Comparison of ENCODE assay signal across 8 cellular contexts in the genomic region with DNA sequence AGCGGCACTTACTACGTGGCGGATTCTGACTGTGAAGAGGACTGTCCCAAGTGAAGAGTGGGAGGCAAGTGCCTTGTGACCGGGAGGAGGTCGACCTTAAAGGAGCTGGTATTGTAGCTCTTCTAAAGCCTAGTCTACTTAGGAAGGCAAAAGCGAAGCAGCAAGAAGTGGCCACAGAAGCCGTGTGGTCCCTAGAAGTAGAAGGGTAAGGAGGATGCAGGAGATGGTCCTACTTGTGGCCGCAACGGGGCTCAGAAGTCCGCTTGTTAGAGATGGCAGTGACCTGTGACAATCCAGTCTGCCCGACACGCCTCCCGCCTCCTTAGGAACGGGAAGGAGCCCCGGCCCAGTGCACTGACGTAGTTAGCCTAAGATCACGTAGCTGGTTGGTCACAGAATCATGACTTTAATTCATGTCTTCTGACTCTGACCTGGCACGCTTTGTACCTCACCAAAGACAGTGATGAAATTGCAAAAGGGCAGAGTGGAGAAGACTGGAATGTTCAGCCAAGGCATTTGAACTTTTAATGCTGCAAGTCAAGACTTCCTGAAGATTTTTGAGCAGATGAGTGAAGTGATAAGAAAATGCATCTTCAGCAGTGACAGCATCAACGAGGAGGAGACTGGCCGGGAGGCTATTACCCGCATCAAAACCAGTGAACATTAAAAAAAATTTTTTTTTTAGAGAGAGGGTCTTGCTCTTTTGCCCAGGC. TPM values are rescaled to one million over a fixed set of nuclear protein-coding genes. Genes with fewer than 3 reads are reported as not detected.
DNase-seq lines count a peak whose midpoint lies in the region; TF ChIP-seq lines count a peak whose summit lies in the region.

No MANE protein-coding gene starts in this region.

- no peak overlapping the region for H2BK15ac ChIP-seq in H9 (ENCODE audit: low read depth, low read length)

- peaks cover 45 to 46% of the 10 kb centered on the region in 2 experiments for H3K4me1 Mint-ChIP-seq in H9

- in situ Hi-C loops in astrocyte of the cerebellum (cut with HindIII; ENCODE audit: low sequenced_read_pairs), result no loop called here

- H2AFZ ChIP-seq in H9 (ENCODE audit: low read length), result peak overlapping the region; percentile 5

- peak overlapping the region; percentile 97 for H3K14ac ChIP-seq in H9 (ENCODE audit: insufficient read depth, low read length)

- H3K23ac ChIP-seq in H9 (ENCODE audit: insufficient read length, low read depth, low read length), result no peak overlapping the region

- H3K9me3 ChIP-seq in H9 (ENCODE audit: control insufficient read depth, low read depth, low read length) (no peaks in the 10 kb centered on the region), MG63 (no peaks in the 10 kb centered on the region), iPS-15b (ENCODE audit: control insufficient read depth, insufficient read depth, low read length) (no peaks in the 10 kb centered on the region)

- TF ChIP-seq CTCF in GM10266 (IDR thresholded peaks at IDR 0.05; ENCODE audit: control insufficient read depth, insufficient read depth, low read depth, missing control alignments) (no peak), H9 (conservative IDR thresholded peaks at IDR 0.05) (no peak), astrocyte of the cerebellum (IDR thresholded peaks at IDR 0.05; ENCODE audit: low read depth, low read length, missing control alignments) (no peak)

- H3K18ac ChIP-seq in H9 (ENCODE audit: insufficient read length, low read depth, low read length), result peak overlapping the region; percentile 94

- H3K4ac ChIP-seq in H9 (ENCODE audit: low read depth, low read length), result no peak overlapping the region

- peak; percentile 81 for DNase-seq in GM10266 (ENCODE audit: extremely low spot score)
- peak; percentile 92 for DNase-seq in H9
- peak; percentile 91 for DNase-seq in MG63
- DNase-seq in T-helper 9 cell, result peak; percentile 68
- DNase-seq in astrocyte of the cerebellum (ENCODE audit: low read depth), result peak; percentile 74
- DNase-seq in smooth muscle cell of the brain vasculature (ENCODE audit: low read depth, low spot score), result peak; percentile 75
- DNase-seq in cerebellar cortex (ENCODE audit: low spot score), result no peak

- H3K9ac ChIP-seq in H9 (ENCODE audit: extremely low read depth, insufficient read length, low read length), result peak overlapping the region; percentile 94
- H3K9ac ChIP-seq in iPS-15b (ENCODE audit: low read depth, low read length), result peak overlapping the region; percentile 97

- H3K27ac ChIP-seq in H9 (ENCODE audit: insufficient read length, low read depth, low read length), result peak overlapping the region; percentile 98

- no peak overlapping the region for H4K91ac ChIP-seq in H9 (ENCODE audit: insufficient read length, low read depth, low read length)

- WGBS in H9 (ENCODE audit: extremely low coverage, insufficient read length, low lambda C conversion rate), result no CpG with 5 or more reads among the region's 21 CpGs

- H3K56ac ChIP-seq in H9 (ENCODE audit: insufficient read length, low read depth, low read length), result peak overlapping the region; percentile 52

- H3K23me2 ChIP-seq in H9 (ENCODE audit: insufficient read length, low read depth, low read length, poor library complexity, severe bottlenecking), result peaks cover 8% of the 10 kb centered on the region

- no peak overlapping the region for H3K27ac Mint-ChIP-seq in H9

- H3K4me1 ChIP-seq in H9 (ENCODE audit: insufficient read depth, low read length) (peaks cover 21% of the 10 kb centered on the region), iPS-15b (ENCODE audit: control insufficient read depth, insufficient read depth, low read length) (peaks cover 43% of the 10 kb centered on the region)

- no peak overlapping the region for H3K4me3 Mint-ChIP-seq in H9

- H2AK5ac ChIP-seq in H9 (ENCODE audit: insufficient read length, low read length), result no peak overlapping the region

- H3K27me3 ChIP-seq in H9 (ENCODE audit: insufficient read depth, low read length) (no peaks in the 10 kb centered on the region), MG63 (no peaks in the 10 kb centered on the region), iPS-15b (ENCODE audit: control insufficient read depth, insufficient read depth, low read length) (no peaks in the 10 kb centered on the region)

- H3K27me3 Mint-ChIP-seq in H9 (ENCODE audit: low read depth), result no peaks in the 10 kb centered on the region

- H3K36me3 Mint-ChIP-seq in H9 (ENCODE audit: insufficient read depth in 1 of 3, low read depth in 3 of 3), result no peaks in the 10 kb centered on the region

- peak overlapping the region; percentile 59 for H2BK5ac ChIP-seq in H9 (ENCODE audit: insufficient read length, low read length)

- no peak overlapping the region for H2BK20ac ChIP-seq in H9 (ENCODE audit: low read depth, low read length, poor library complexity, severe bottlenecking)

- no peaks in the 10 kb centered on the region for H3K9me3 Mint-ChIP-seq in H9

- no peaks in the 10 kb centered on the region for H4K20me1 ChIP-seq in H9 (ENCODE audit: control insufficient read depth, insufficient read depth, insufficient read length)

- peak overlapping the region; percentile 77 for H3T11ph ChIP-seq in H9 (ENCODE audit: low read length)

- peaks cover 6% of the 10 kb centered on the region; the same call in 1 of the 2 replicates for H3K79me2 ChIP-seq in H9 (ENCODE audit: insufficient read depth, low read length)

- H3K4me2 ChIP-seq in H9 (ENCODE audit: insufficient read depth, insufficient read length, low read length), result peak overlapping the region; percentile 87

- H2BK120ac ChIP-seq in H9 (ENCODE audit: low read depth, low read length, poor library complexity, severe bottlenecking), result no peak overlapping the region

- H3K36me3 ChIP-seq in MG63, result peaks cover 2% of the 10 kb centered on the region; the same call in 1 of the 2 replicates
- H3K36me3 ChIP-seq in iPS-15b (ENCODE audit: control insufficient read depth, insufficient read depth, low read length), result no peaks in the 10 kb centered on the region

- no peak overlapping the region for H4K8ac ChIP-seq in H9 (replicated peaks; ENCODE audit: insufficient read length, low read depth, low read length)

- H4K5ac ChIP-seq in H9 (ENCODE audit: insufficient read length, low read depth, low read length), result peak overlapping the region; percentile 91

- H3K79me1 ChIP-seq in H9 (ENCODE audit: insufficient read depth, low read depth, low read length, poor library complexity, severe bottlenecking), result no peaks in the 10 kb centered on the region

- H3K4me3 ChIP-seq in MG63, result peak overlapping the region; percentile 65
- peak overlapping the region; percentile 87 for H3K4me3 ChIP-seq in astrocyte of the cerebellum (ENCODE audit: low read depth, low read length)
- H3K4me3 ChIP-seq in iPS-15b (ENCODE audit: low read depth, low read length), result peak overlapping the region; percentile 99

- no peak overlapping the region for H2BK12ac ChIP-seq in H9 (ENCODE audit: insufficient read length, low read depth, low read length)

RNA-seq across cellular contexts. Expression of a gene that starts 0.7 kb away (rescaled TPM):
- 17.9 and 19.3 TPM in 2 replicates for total RNA-seq in H9 (2021)
- 10.4 and 11.7 TPM in 2 replicates for total RNA-seq in MG63 (2014; rRNA removed; shearing (Covaris generic); ENCODE audit: low replicate concordance)
